In the genomic region with DNA sequence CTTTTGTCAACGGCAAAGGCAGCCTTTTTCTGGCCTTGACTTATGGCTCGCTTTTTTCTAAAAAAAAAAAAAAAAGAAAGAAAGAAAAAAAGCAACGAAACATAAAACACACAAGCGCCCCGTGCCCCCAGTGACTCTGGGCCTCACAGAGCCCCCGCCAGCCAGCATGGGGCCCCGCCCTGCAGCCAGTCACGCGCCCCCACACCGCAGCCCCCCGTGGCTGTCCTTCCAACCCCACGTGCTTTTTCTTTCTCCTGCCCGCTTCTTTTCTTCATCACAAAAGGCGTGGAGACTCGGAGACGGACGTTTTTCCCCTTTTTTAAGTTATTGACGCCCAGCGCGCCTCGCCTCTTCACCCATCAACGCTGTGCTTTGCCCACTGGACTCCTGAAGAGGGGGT, we compare ENCODE assay signal across 1 cellular context.
TF ChIP-seq lines count a peak whose summit lies in the region.

No MANE protein-coding gene starts in this region.

TF ChIP-seq in HepG2, 621 proteins besides CTCF, POLR2A, EP300 and RAD21:
- TF ChIP-seq ELF1 (CRISPR knock-in tag; IDR thresholded peaks at IDR 0.05) (no peak), POLR2AphosphoS2 (IDR thresholded peaks at IDR 0.05; ENCODE audit: low read depth, low read length) (no peak), MAFF (IDR thresholded peaks at IDR 0.05; ENCODE audit: low read depth, low read length) (no peak), JARID2 (CRISPR knock-in tag; IDR thresholded peaks at IDR 0.05; ENCODE audit: insufficient replicate concordance) (no peak), ZNF567 (CRISPR knock-in tag; IDR thresholded peaks at IDR 0.05; ENCODE audit: borderline replicate concordance) (no peak), ZC3H4 (CRISPR knock-in tag; IDR thresholded peaks at IDR 0.05; ENCODE audit: borderline replicate concordance) (no peak), SMARCC2 (IDR thresholded peaks at IDR 0.05) (no peak), MAF1 (CRISPR knock-in tag; IDR thresholded peaks at IDR 0.05; ENCODE audit: borderline replicate concordance) (no peak), ZNF790 (CRISPR knock-in tag; IDR thresholded peaks at IDR 0.05; ENCODE audit: borderline replicate concordance) (no peak), ZNF225 (CRISPR knock-in tag; IDR thresholded peaks at IDR 0.05) (no peak), ZBTB42 (CRISPR knock-in tag; IDR thresholded peaks at IDR 0.05) (no peak), ZNF430 (CRISPR knock-in tag; IDR thresholded peaks at IDR 0.05) (no peak), ZNF253 (CRISPR knock-in tag; IDR thresholded peaks at IDR 0.05; ENCODE audit: borderline replicate concordance) (no peak), NR3C1 (CRISPR knock-in tag; IDR thresholded peaks at IDR 0.05) (no peak), MATR3 (CRISPR knock-in tag; IDR thresholded peaks at IDR 0.05) (no peak), HOXA9 (CRISPR knock-in tag; IDR thresholded peaks at IDR 0.05; ENCODE audit: borderline replicate concordance) (no peak)
- TF ChIP-seq, protein P1, sequence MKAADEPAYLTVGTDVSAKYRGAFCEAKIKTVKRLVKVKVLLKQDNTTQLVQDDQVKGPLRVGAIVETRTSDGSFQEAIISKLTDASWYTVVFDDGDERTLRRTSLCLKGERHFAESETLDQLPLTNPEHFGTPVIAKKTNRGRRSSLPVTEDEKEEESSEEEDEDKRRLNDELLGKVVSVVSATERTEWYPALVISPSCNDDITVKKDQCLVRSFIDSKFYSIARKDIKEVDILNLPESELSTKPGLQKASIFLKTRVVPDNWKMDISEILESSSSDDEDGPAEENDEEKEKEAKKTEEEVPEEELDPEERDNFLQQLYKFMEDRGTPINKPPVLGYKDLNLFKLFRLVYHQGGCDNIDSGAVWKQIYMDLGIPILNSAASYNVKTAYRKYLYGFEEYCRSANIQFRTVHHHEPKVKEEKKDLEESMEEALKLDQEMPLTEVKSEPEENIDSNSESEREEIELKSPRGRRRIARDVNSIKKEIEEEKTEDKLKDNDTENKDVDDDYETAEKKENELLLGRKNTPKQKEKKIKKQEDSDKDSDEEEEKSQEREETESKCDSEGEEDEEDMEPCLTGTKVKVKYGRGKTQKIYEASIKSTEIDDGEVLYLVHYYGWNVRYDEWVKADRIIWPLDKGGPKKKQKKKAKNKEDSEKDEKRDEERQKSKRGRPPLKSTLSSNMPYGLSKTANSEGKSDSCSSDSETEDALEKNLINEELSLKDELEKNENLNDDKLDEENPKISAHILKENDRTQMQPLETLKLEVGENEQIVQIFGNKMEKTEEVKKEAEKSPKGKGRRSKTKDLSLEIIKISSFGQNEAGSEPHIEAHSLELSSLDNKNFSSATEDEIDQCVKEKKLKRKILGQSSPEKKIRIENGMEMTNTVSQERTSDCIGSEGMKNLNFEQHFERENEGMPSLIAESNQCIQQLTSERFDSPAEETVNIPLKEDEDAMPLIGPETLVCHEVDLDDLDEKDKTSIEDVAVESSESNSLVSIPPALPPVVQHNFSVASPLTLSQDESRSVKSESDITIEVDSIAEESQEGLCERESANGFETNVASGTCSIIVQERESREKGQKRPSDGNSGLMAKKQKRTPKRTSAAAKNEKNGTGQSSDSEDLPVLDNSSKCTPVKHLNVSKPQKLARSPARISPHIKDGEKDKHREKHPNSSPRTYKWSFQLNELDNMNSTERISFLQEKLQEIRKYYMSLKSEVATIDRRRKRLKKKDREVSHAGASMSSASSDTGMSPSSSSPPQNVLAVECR (CRISPR knock-in tag; IDR thresholded peaks at IDR 0.05; ENCODE audit: borderline replicate concordance): no peak
- TF ChIP-seq, protein P2, sequence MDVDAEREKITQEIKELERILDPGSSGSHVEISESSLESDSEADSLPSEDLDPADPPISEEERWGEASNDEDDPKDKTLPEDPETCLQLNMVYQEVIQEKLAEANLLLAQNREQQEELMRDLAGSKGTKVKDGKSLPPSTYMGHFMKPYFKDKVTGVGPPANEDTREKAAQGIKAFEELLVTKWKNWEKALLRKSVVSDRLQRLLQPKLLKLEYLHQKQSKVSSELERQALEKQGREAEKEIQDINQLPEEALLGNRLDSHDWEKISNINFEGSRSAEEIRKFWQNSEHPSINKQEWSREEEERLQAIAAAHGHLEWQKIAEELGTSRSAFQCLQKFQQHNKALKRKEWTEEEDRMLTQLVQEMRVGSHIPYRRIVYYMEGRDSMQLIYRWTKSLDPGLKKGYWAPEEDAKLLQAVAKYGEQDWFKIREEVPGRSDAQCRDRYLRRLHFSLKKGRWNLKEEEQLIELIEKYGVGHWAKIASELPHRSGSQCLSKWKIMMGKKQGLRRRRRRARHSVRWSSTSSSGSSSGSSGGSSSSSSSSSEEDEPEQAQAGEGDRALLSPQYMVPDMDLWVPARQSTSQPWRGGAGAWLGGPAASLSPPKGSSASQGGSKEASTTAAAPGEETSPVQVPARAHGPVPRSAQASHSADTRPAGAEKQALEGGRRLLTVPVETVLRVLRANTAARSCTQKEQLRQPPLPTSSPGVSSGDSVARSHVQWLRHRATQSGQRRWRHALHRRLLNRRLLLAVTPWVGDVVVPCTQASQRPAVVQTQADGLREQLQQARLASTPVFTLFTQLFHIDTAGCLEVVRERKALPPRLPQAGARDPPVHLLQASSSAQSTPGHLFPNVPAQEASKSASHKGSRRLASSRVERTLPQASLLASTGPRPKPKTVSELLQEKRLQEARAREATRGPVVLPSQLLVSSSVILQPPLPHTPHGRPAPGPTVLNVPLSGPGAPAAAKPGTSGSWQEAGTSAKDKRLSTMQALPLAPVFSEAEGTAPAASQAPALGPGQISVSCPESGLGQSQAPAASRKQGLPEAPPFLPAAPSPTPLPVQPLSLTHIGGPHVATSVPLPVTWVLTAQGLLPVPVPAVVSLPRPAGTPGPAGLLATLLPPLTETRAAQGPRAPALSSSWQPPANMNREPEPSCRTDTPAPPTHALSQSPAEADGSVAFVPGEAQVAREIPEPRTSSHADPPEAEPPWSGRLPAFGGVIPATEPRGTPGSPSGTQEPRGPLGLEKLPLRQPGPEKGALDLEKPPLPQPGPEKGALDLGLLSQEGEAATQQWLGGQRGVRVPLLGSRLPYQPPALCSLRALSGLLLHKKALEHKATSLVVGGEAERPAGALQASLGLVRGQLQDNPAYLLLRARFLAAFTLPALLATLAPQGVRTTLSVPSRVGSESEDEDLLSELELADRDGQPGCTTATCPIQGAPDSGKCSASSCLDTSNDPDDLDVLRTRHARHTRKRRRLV (CRISPR knock-in tag; IDR thresholded peaks at IDR 0.05): no peak
- TF ChIP-seq, protein P3, sequence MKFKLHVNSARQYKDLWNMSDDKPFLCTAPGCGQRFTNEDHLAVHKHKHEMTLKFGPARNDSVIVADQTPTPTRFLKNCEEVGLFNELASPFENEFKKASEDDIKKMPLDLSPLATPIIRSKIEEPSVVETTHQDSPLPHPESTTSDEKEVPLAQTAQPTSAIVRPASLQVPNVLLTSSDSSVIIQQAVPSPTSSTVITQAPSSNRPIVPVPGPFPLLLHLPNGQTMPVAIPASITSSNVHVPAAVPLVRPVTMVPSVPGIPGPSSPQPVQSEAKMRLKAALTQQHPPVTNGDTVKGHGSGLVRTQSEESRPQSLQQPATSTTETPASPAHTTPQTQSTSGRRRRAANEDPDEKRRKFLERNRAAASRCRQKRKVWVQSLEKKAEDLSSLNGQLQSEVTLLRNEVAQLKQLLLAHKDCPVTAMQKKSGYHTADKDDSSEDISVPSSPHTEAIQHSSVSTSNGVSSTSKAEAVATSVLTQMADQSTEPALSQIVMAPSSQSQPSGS (CRISPR knock-in tag; IDR thresholded peaks at IDR 0.05): no peak
